ENCODE assay signal across 8 cellular contexts in the genomic region with DNA sequence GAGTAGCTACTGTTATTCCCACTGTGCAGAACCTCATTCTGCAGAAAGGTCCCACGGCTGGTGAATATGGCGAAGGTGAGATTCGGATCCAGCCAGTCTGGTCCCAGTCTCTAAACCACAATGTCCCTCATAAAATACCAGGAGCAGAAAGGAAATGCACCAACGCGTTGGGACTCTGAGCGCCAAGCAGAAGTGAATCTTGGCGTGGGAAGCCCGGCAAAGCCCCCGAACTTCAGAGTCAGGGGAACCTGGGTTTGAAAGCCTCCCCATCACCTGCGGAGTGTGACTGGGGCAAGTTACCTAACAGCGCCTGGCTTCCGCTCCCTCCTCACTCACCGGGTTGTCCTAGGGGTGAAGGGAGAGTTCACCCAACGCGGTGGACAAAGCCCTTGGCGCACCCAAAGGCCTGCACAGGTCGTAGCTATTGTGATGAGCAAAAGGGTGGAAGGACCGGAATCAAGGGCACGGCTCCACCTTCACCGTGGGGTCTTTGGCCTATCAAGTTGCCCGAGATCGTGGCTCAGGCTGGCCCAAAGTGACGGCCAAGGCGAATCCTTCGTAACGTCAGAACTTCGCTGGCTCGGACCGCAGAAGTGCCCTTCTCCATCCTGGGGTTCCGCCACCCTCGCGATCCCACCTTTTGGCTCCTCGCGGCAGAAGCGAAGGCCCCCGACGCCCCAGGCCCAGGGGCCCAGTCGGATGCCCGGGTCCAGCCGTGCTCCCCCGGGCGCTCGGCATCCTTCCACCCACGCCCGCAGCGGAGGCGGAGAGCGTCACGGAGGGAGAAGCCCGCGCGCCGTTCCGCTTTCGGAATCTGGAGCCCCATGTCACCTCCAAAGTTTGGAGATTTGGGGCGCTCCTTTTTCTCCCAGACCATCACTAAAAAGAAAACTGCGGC. TPM values are rescaled to one million over a fixed set of nuclear protein-coding genes. Genes with fewer than 3 reads are reported as not detected.
DNase-seq lines count a peak whose midpoint lies in the region; ATAC-seq and TF ChIP-seq lines count a peak whose summit lies in the region.

No MANE protein-coding gene starts in this region.

- no peaks in the 10 kb centered on the region for H3K36me3 Mint-ChIP-seq in natural killer cell treated with Interleukin-12 subunit alpha and Interleukin-12 subunit beta and Interleukin-15 and Interleukin-18, amount 100 ng/mL, for 72 hours

- peak overlapping the region; percentile 84 for H3K9ac ChIP-seq in BLaER1

- no peaks in the 10 kb centered on the region for H3K9me3 ChIP-seq in BLaER1
- no peaks in the 10 kb centered on the region for H3K9me3 ChIP-seq in suprapubic skin

- no peak for TF ChIP-seq EP300 in suprapubic skin (IDR thresholded peaks at IDR 0.05)

- 56% methylated on average over 20 of the region's 57 CpGs for WGBS in suprapubic skin

- H3K27me3 Mint-ChIP-seq in natural killer cell treated with Interleukin-12 subunit alpha and Interleukin-12 subunit beta and Interleukin-15 and Interleukin-18, amount 100 ng/mL, for 72 hours: peaks cover 0 to 10% of the 10 kb centered on the region in 2 donors

- TF ChIP-seq POLR2A in suprapubic skin (IDR thresholded peaks at IDR 0.05): no peak

- peak overlapping the region; percentile 100 for H3K4me2 ChIP-seq in BLaER1

- H4K20me1 ChIP-seq in BLaER1: peaks cover 43% of the 10 kb centered on the region

- peaks cover 67% of the 10 kb centered on the region for H3K4me1 ChIP-seq in BLaER1
- H3K4me1 ChIP-seq in suprapubic skin: peaks cover 37% of the 10 kb centered on the region

- H3K27ac ChIP-seq in BLaER1 (peak overlapping the region; percentile 87), suprapubic skin (peak overlapping the region; percentile 68)

- no peaks in the 10 kb centered on the region for H3K9me3 Mint-ChIP-seq in natural killer cell treated with Interleukin-12 subunit alpha and Interleukin-12 subunit beta and Interleukin-15 and Interleukin-18, amount 100 ng/mL, for 72 hours

- TF ChIP-seq CTCF in suprapubic skin (IDR thresholded peaks at IDR 0.05): no peak

- no peaks in the 10 kb centered on the region for H3K36me3 ChIP-seq in BLaER1
- no peaks in the 10 kb centered on the region for H3K36me3 ChIP-seq in suprapubic skin

- peak overlapping the region; percentile 82 for H3K4me3 Mint-ChIP-seq in natural killer cell treated with Interleukin-12 subunit alpha and Interleukin-12 subunit beta and Interleukin-15 and Interleukin-18, amount 100 ng/mL, for 72 hours

- DNase-seq in activated CD4-positive, alpha-beta T cell treated with anti-CD3 and anti-CD28 coated beads for 24 hours (ENCODE audit: low read depth in 2 of 2): peak; percentile 55 to 58
- peak; percentile 33 for DNase-seq in effector CD4-positive, alpha-beta T cell
- peak; percentile 64 for DNase-seq in natural killer cell treated with Interleukin-12 subunit alpha and Interleukin-12 subunit beta and Interleukin-15 and Interleukin-18, amount 100 ng/mL, for 72 hours (ENCODE audit: low spot score)
- DNase-seq in suprapubic skin (ENCODE audit: low spot score in 2 of 2): no peak
- DNase-seq in NCI-H1694 (lab: John Stamatoyannopoulos, UW): no peak

- peak overlapping the region; percentile 92 for H3K4me3 ChIP-seq in BLaER1
- peak overlapping the region; percentile 82 for H3K4me3 ChIP-seq in suprapubic skin

- ATAC-seq in HG02642 (IDR thresholded peaks at IDR 0.05; ENCODE audit: poor library complexity, unreplicated experiment) (peak; percentile 16), HG03097 (IDR thresholded peaks at IDR 0.05; ENCODE audit: low FRiP score, unreplicated experiment) (no peak)
- peak in 1 of 2 donors; percentile 51 for ATAC-seq in natural killer cell treated with Interleukin-12 subunit alpha and Interleukin-12 subunit beta and Interleukin-15 and Interleukin-18, amount 100 ng/mL, for 72 hours

- peak overlapping the region; percentile 44 to 66 for H3K27ac Mint-ChIP-seq in natural killer cell treated with Interleukin-12 subunit alpha and Interleukin-12 subunit beta and Interleukin-15 and Interleukin-18, amount 100 ng/mL, for 72 hours

- H3K27me3 ChIP-seq in BLaER1 (peaks cover 14% of the 10 kb centered on the region), suprapubic skin (no peaks in the 10 kb centered on the region)

- H3K4me1 Mint-ChIP-seq in natural killer cell treated with Interleukin-12 subunit alpha and Interleukin-12 subunit beta and Interleukin-15 and Interleukin-18, amount 100 ng/mL, for 72 hours (ENCODE audit: low read depth in 2 of 2): peaks cover 26 to 27% of the 10 kb centered on the region in 2 donors

RNA-seq across cellular contexts. Expression of a gene that starts 0.8 kb away (rescaled TPM):
- total RNA-seq in natural killer cell treated with Interleukin-12 subunit alpha and Interleukin-12 subunit beta and Interleukin-15 and Interleukin-18, amount 100 ng/mL, for 72 hours: 10 to 100 TPM; 23.0 to 26.1 TPM
- total RNA-seq in suprapubic skin: 10 to 100 TPM; 15.2 to 27.0 (median 23.0) TPM

RNA-seq across cellular contexts. Expression of a gene that starts 55.1 kb away (rescaled TPM):
- 100 to 1,000 TPM; 138 to 152 TPM for total RNA-seq in natural killer cell treated with Interleukin-12 subunit alpha and Interleukin-12 subunit beta and Interleukin-15 and Interleukin-18, amount 100 ng/mL, for 72 hours
- total RNA-seq in suprapubic skin: 100 to 1,000 TPM in 1 of 4 donors, 10 to 100 TPM in 3; 52.8 to 176 (median 62.2) TPM

Comparison
In these comparisons a context has a peak if more than half of its experiments do, and no peak if none do; other contexts are left out.
1. DNase-seq: peak in activated CD4-positive, alpha-beta T cell treated with anti-CD3 and anti-CD28 coated beads for 24 hours (2 of 2), effector CD4-positive, alpha-beta T cell (single experiment) and natural killer cell treated with Interleukin-12 subunit alpha and Interleukin-12 subunit beta and Interleukin-15 and Interleukin-18, amount 100 ng/mL, for 72 hours (single experiment); none in suprapubic skin (0 of 2) and NCI-H1694 (single experiment).